ENCODE assay signal across 30 cellular contexts in the genomic region with DNA sequence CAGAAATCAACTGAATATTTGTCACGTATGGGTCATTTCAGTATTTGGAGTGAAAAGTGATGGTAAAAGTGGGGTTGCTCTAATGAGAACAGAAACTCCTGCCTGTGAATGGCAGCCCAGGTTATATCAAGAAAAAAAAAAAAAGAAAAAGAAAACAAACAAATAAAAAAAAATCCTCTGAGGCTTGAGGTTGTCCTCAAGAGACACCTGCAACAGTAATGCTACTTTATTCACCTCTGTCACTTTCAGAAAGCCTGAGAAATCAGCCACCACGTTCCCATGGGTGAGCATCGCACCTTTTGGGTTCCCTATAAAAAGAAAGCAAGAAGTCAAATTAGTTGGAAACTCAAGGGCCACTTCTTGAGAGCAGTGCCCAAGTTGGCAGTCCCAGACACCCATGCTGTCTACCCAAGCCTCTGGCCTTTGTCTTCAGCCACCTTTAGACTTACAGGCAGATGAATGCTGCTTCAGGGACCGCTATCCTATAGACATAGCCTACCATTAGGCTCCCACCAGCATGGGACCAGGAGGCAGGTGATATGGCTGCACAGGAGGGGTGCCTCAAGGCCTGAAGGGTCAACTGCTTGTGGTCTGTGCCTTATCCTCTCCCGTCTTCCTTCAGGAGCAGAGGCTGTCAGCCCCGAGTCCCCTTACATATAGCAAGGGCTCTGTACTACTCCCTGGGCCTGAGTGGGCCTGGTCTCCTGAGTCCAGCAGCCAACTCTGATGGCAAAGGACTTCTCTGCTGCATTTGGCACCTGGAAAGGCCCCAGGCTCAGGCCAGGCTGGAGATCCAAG. TPM values are rescaled to one million over a fixed set of nuclear protein-coding genes. Genes with fewer than 3 reads are reported as not detected.
DNase-seq lines count a peak whose midpoint lies in the region; ATAC-seq, FAIRE-seq and TF ChIP-seq lines count a peak whose summit lies in the region.
"Had no signal": no experiment of that assay in that cellular context is flagged by ENCODE, and none has a peak within 500 bp of the region (broad histone marks: within the 10 kb centered on the region; RNA-seq: fewer than 3 reads in every experiment).

No MANE protein-coding gene starts in this region.

- TF ChIP-seq EP300 in GM12878 (IDR thresholded peaks at IDR 0.05; ENCODE audit: borderline replicate concordance in 1 of 2, control insufficient read depth in 1 of 2, low read depth in 2 of 2, low read length in 2 of 2): no peak

- H2AFZ ChIP-seq in GM12878 (ENCODE audit: control insufficient read depth, low read depth, low read length): no peak overlapping the region
- H2AFZ ChIP-seq: GM23248 had no signal

- RAD21 ChIA-PET in GM12878 (lab: Charles Lee; ENCODE audit: unreplicated experiment): no interaction called here

- in situ Hi-C loops in GM12878 (cut with MboI): no loop called here

- peaks cover 47% of the 10 kb centered on the region for H3K4me1 Mint-ChIP-seq in stimulated activated effector memory CD8-positive, alpha-beta T cell treated with anti-CD3 and anti-CD28 coated beads, Interleukin-12 subunit alpha, Interleukin-12 subunit beta, amount 100 ng/mL, for 72 hours

- H4K20me1 ChIP-seq in GM12878 (ENCODE audit: control insufficient read depth, insufficient read depth): no peaks in the 10 kb centered on the region

- ATAC-seq in GM21390 (IDR thresholded peaks at IDR 0.05; ENCODE audit: unreplicated experiment) (peak; percentile 60), GM12878 (no peak; the same call in 2 of the 3 replicates), HG02678 (IDR thresholded peaks at IDR 0.05; ENCODE audit: unreplicated experiment) (no peak), HG03460 (IDR thresholded peaks at IDR 0.05; ENCODE audit: unreplicated experiment) (no peak), GM18909 (IDR thresholded peaks at IDR 0.05; ENCODE audit: poor library complexity, unreplicated experiment) (no peak)
- ATAC-seq in stimulated activated effector memory CD8-positive, alpha-beta T cell treated with anti-CD3 and anti-CD28 coated beads, Interleukin-12 subunit alpha, Interleukin-12 subunit beta, amount 100 ng/mL, for 72 hours: no peak
- ATAC-seq: gastrocnemius medialis had no signal

- CTCF ChIA-PET in GM12878 (lab: Yijun Ruan, JAX): no interaction called here

- peaks cover 6% of the 10 kb centered on the region for H3K4me1 ChIP-seq in GM12878 (ENCODE audit: control insufficient read depth, insufficient read depth, low read length)
- H3K4me1 ChIP-seq: BE2C, esophagus muscularis mucosa, gastrocnemius medialis, vagina had no signal

- intact Hi-C loops in GM12878 (cut with micrococcal nuclease; ENCODE audit: unreplicated experiment): no loop called here

- H3K27me3 ChIP-seq in GM12878 (replicated peaks in 1 of 2; ENCODE audit: control insufficient read depth in 2 of 2, insufficient read depth in 2 of 2, low read length in 1 of 2): no peaks in the 10 kb centered on the region
- H3K27me3 ChIP-seq: BE2C, esophagus muscularis mucosa, gastrocnemius medialis, vagina had no signal

- H3K4me3 Mint-ChIP-seq in stimulated activated effector memory CD8-positive, alpha-beta T cell treated with anti-CD3 and anti-CD28 coated beads, Interleukin-12 subunit alpha, Interleukin-12 subunit beta, amount 100 ng/mL, for 72 hours: no peak overlapping the region

- TF ChIP-seq CTCF in GM12878 (IDR thresholded peaks at IDR 0.05 in 2 of 3, conservative IDR thresholded peaks at IDR 0.05 in 1 of 3; ENCODE audit: control insufficient read depth in 2 of 3, extremely low read depth in 1 of 3, insufficient read depth in 1 of 3, low read depth in 3 of 3, low read length in 3 of 3): no peak

- FAIRE-seq in GM12878 (lab: Jason Lieb, UNC): no peak
- FAIRE-seq: A204.1, HepG2, keratinocyte, RCC 7860 had no signal

- TF ChIP-seq RAD21 in GM12878 (IDR thresholded peaks at IDR 0.05; ENCODE audit: insufficient read depth, low read depth, low read length): no peak

- SMC1A ChIA-PET in GM12878 (lab: Charles Lee; ENCODE audit: uncharacterized antibody, unreplicated experiment): no interaction called here

- WGBS in GM12878 (ENCODE audit: insufficient coverage, insufficient replicate concordance, low lambda C conversion rate, missing lambda C conversion rate): 41% methylated on average over 6 of the region's 6 CpGs

- POLR2A ChIA-PET in GM12878 (lab: Charles Lee): no interaction called here

- peak overlapping the region; percentile 75 for H3K27ac Mint-ChIP-seq in stimulated activated effector memory CD8-positive, alpha-beta T cell treated with anti-CD3 and anti-CD28 coated beads, Interleukin-12 subunit alpha, Interleukin-12 subunit beta, amount 100 ng/mL, for 72 hours

- H3K9me3 ChIP-seq in GM12878 (replicated peaks; ENCODE audit: control insufficient read depth, insufficient read depth, low read length): no peaks in the 10 kb centered on the region
- H3K9me3 ChIP-seq: BE2C, esophagus muscularis mucosa, gastrocnemius medialis, vagina had no signal

- H3K9ac ChIP-seq in GM12878 (ENCODE audit: control insufficient read depth, insufficient read depth, low read length): no peak overlapping the region
- H3K9ac ChIP-seq: GM23248 had no signal

- no TSS peak for BruUV-seq in GM12878 (replicated peaks; lab: Mats Ljungman, UMichigan)

- no peak overlapping the region for H3K4me3 ChIP-seq in GM12878
- H3K4me3 ChIP-seq: esophagus muscularis mucosa, gastrocnemius medialis, GM23248, SK-N-MC, vagina had no signal

- DNase-seq in activated CD8-positive, alpha-beta memory T cell treated with anti-CD3 and anti-CD28 coated beads, Interleukin-2, amount 50 U/mL, for 48 hours: peak; percentile 43
- no peak for DNase-seq in activated CD8-positive, alpha-beta memory T cell treated with anti-CD3 and anti-CD28 coated beads for 24 hours
- DNase-seq in GM12878 (ENCODE audit: low read depth, low spot score): peak; percentile 23
- no peak for DNase-seq in stimulated activated effector memory CD8-positive, alpha-beta T cell treated with anti-CD3 and anti-CD28 coated beads, Interleukin-12 subunit alpha, Interleukin-12 subunit beta, amount 100 ng/mL, for 72 hours (ENCODE audit: low spot score in 2 of 2)
- DNase-seq: activated CD4-positive, CD25-positive, alpha-beta regulatory T cell; activated effector memory CD4-positive, alpha-beta T cell treated with Interleukin-2 at 50 U/mL for 16 hours; BE2C; effector CD8-positive, alpha-beta T cell; gastrocnemius medialis; GM23248; NCI-H1105 treated with DMSO at 0.1 percent for 48 hours; NCI-H2081; NCI-H510A treated with DMSO at 0.1 percent for 48 hours; occipital lobe; retina; stimulated activated CD4-positive, alpha-beta T cell treated with anti-CD3 and anti-CD28 coated beads, Interleukin-4, amount 100 ng/mL, for 4 hours; T1000 had no signal

- H3K9me3 Mint-ChIP-seq in stimulated activated effector memory CD8-positive, alpha-beta T cell treated with anti-CD3 and anti-CD28 coated beads, Interleukin-12 subunit alpha, Interleukin-12 subunit beta, amount 100 ng/mL, for 72 hours: no peaks in the 10 kb centered on the region

- H3K79me2 ChIP-seq in GM12878 (ENCODE audit: control insufficient read depth, insufficient read depth, low read length): no peaks in the 10 kb centered on the region

- H3K4me2 ChIP-seq in GM12878 (ENCODE audit: control insufficient read depth, insufficient read depth): no peak overlapping the region

- no peaks in the 10 kb centered on the region for H3K36me3 ChIP-seq in GM12878 (ENCODE audit: control insufficient read depth in 2 of 2, insufficient read depth in 2 of 2, low read length in 1 of 2)
- H3K36me3 ChIP-seq: BE2C, esophagus muscularis mucosa, gastrocnemius medialis, vagina had no signal

- TF ChIP-seq POLR2A in GM12878 (IDR thresholded peaks at IDR 0.05; ENCODE audit: low read depth, low read length): no peak

- H3K27ac ChIP-seq in GM12878 (ENCODE audit: control insufficient read depth, insufficient read depth): no peak overlapping the region
- H3K27ac ChIP-seq: esophagus muscularis mucosa, gastrocnemius medialis, GM23248, SK-N-MC, vagina had no signal

- H3K36me3 Mint-ChIP-seq in stimulated activated effector memory CD8-positive, alpha-beta T cell treated with anti-CD3 and anti-CD28 coated beads, Interleukin-12 subunit alpha, Interleukin-12 subunit beta, amount 100 ng/mL, for 72 hours: no peaks in the 10 kb centered on the region

RNA-seq across cellular contexts. Expression of gene MEIKIN, which starts 31.1 kb away (rescaled TPM):
- total RNA-seq in GM12878 (2013; cell fraction: nucleolus; rRNA removed): not detected in 2 replicates
- not detected in 2 replicates for total RNA-seq in GM12878 (2014; rRNA removed)
- not detected in 2 replicates for total RNA-seq in GM12878 (2014; rRNA removed; fragmentation: Illumina TruSeq; extraction: Trizol)
- not detected in 2 replicates for total RNA-seq in GM12878 (2021)
- polyA plus RNA-seq in GM12878 (2011; ENCODE audit: low read depth): not detected
- not detected in 2 replicates for polyA plus RNA-seq in GM12878 (2011; rRNA removed)
- polyA plus RNA-seq in GM12878 (2011; cell fraction: cytosol; rRNA removed): not detected in 2 replicates
- polyA plus RNA-seq in GM12878 (2011; cell fraction: nucleus; rRNA removed): not detected in 2 replicates
- polyA plus RNA-seq in GM12878 (2012): not detected in 2 replicates
- polyA plus RNA-seq in GM12878 (2014; fragmentation: Illumina TruSeq; extraction: Trizol): not detected in 2 replicates
- not detected for polyA plus RNA-seq in GM12878 (2014; fragmentation: Nextera tagmentation; extraction: Ambion mirVana)
- not detected in 2 replicates for polyA plus RNA-seq in GM12878 (2014; rRNA removed)
- not detected for polyA plus RNA-seq in GM12878 (2016; fragmentation: Nextera tagmentation; extraction: Ambion mirVana)
- not detected in 2 replicates for polyA minus RNA-seq in GM12878 (2011; rRNA and poly(A)+ RNA removed)
- not detected in 2 replicates for polyA minus RNA-seq in GM12878 (2011; cell fraction: cytosol; rRNA and poly(A)+ RNA removed)
- not detected in 2 replicates for polyA minus RNA-seq in GM12878 (2011; cell fraction: nucleus; rRNA and poly(A)+ RNA removed)
- total RNA-seq: esophagus muscularis mucosa, gastrocnemius medialis, GM23248, HepG2, lung microvascular endothelial cell, myocyte, vagina had no signal
- polyA plus RNA-seq: GM23248, HepG2, keratinocyte had no signal

RNA-seq across cellular contexts. Expression of gene ACSL6, which starts 34.8 kb away (rescaled TPM):
- not detected in 2 replicates for total RNA-seq in GM12878 (2013; cell fraction: nucleolus; rRNA removed)
- total RNA-seq in GM12878 (2014; rRNA removed): not detected in 2 replicates
- 0.09 TPM in 1 of 2 replicates, not detected in the other for total RNA-seq in GM12878 (2014; rRNA removed; fragmentation: Illumina TruSeq; extraction: Trizol)
- 0.05 TPM in 1 of 2 replicates, not detected in the other for total RNA-seq in GM12878 (2021)
- polyA plus RNA-seq in GM12878 (2011; ENCODE audit: low read depth): not detected
- not detected in 2 replicates for polyA plus RNA-seq in GM12878 (2011; rRNA removed)
- polyA plus RNA-seq in GM12878 (2011; cell fraction: cytosol; rRNA removed): not detected in 2 replicates
- polyA plus RNA-seq in GM12878 (2011; cell fraction: nucleus; rRNA removed): 0.21 TPM in 1 of 2 replicates, not detected in the other
- polyA plus RNA-seq in GM12878 (2012): 0.22 TPM in 1 of 2 replicates, not detected in the other
- polyA plus RNA-seq in GM12878 (2014; fragmentation: Illumina TruSeq; extraction: Trizol): 0.06 and 0.10 TPM in 2 replicates
- polyA plus RNA-seq in GM12878 (2014; fragmentation: Nextera tagmentation; extraction: Ambion mirVana): not detected
- 0.53 TPM in 1 of 2 replicates, not detected in the other for polyA plus RNA-seq in GM12878 (2014; rRNA removed)
- not detected for polyA plus RNA-seq in GM12878 (2016; fragmentation: Nextera tagmentation; extraction: Ambion mirVana)
- not detected in 2 replicates for polyA minus RNA-seq in GM12878 (2011; rRNA and poly(A)+ RNA removed)
- not detected in 2 replicates for polyA minus RNA-seq in GM12878 (2011; cell fraction: cytosol; rRNA and poly(A)+ RNA removed)
- polyA minus RNA-seq in GM12878 (2011; cell fraction: nucleus; rRNA and poly(A)+ RNA removed): not detected in 2 replicates
- polyA plus RNA-seq: GM23248 had no signal

Comparison
In these comparisons a context has a peak if more than half of its experiments do, and no peak if none do; other contexts are left out.
1. DNase-seq: peak in activated CD8-positive, alpha-beta memory T cell treated with anti-CD3 and anti-CD28 coated beads, Interleukin-2, amount 50 U/mL, for 48 hours (single experiment) and GM12878 (single experiment); none in activated CD8-positive, alpha-beta memory T cell treated with anti-CD3 and anti-CD28 coated beads for 24 hours (single experiment) and stimulated activated effector memory CD8-positive, alpha-beta T cell treated with anti-CD3 and anti-CD28 coated beads, Interleukin-12 subunit alpha, Interleukin-12 subunit beta, amount 100 ng/mL, for 72 hours (0 of 2).